12 cellular contexts compared by ENCODE assay signal in the genomic region with DNA sequence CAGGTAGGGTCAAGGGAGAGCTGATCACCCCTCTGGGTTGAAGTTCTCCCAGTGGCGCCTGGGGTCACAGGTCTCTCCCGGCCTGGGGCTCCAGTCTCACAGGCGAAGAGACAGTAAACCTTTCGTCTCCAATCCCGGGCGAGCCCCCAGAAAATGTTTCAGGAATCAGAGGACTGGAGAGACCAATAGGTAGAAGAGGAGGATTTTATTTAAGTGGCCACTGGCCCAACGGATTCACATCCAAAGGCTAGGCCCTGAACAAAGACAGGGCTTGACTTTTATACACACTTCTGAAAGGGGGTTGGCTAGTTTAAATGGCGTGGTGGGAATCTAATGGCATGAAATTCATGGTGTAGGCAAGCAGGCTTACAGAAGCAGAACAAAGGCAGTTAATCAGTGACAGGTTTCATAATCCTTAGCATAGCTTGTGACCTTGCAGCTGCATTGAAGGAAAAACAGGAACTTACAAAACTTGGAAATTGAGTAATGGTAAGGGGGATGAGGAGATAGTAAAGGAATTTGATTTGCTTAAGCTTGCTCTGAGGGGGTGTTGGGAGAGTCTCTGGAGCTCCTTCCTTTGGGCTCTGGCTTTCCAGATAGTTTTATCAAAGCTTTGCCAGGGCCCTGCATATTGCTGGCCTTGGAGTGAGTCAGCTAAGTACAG.
A peak's percentile ranks its signal among the peaks of the same experiment; 100 is the strongest.
DNase-seq lines count a peak whose midpoint lies in the region; ATAC-seq and TF ChIP-seq lines count a peak whose summit lies in the region.
"Had no signal": no experiment of that assay in that cellular context is flagged by ENCODE, and none has a peak within 500 bp of the region (broad histone marks: within the 10 kb centered on the region; RNA-seq: fewer than 3 reads in every experiment).

No MANE protein-coding gene starts in this region.

- DNase-seq in GM12865 (ENCODE audit: low read depth) (peak; percentile 2), NOMO-1 treated with DMSO at 0.1 percent for 48 hours (lab: John Stamatoyannopoulos, UW; ENCODE audit: unreplicated experiment) (peak; percentile 74), endodermal cell (peak; percentile 65), neural crest cell (ENCODE audit: low read depth, low spot score) (no peak), islet precursor cell (no peak), NCI-H82 treated with DMSO at 0.1 percent for 48 hours (lab: John Stamatoyannopoulos, UW; ENCODE audit: unreplicated experiment) (no peak)
- DNase-seq: activated CD8-positive, alpha-beta T cell treated with anti-CD3 and anti-CD28 coated beads, Interleukin-2, amount 10 ng/mL, durations not matched to agents 7 days and 5 days; PC-3 had no signal

- H3K4me1 Mint-ChIP-seq in endodermal cell (no peaks in the 10 kb centered on the region), neural crest cell (no peaks in the 10 kb centered on the region)

- H3K36me3 Mint-ChIP-seq in endodermal cell (ENCODE audit: low read depth) = peaks cover 92% of the 10 kb centered on the region
- H3K36me3 Mint-ChIP-seq in neural crest cell (ENCODE audit: low read depth) = peaks cover 71% of the 10 kb centered on the region

- WGBS in endodermal cell (ENCODE audit: insufficient coverage in 1 of 2, insufficient read length in 1 of 2), 2 experiments = 95 to 100% methylated on average over 8 of the region's 8 CpGs

- peaks cover 80% of the 10 kb centered on the region for H3K9me3 ChIP-seq in endodermal cell (ENCODE audit: control insufficient read depth, low read length)

- H3K27me3 ChIP-seq in endodermal cell (ENCODE audit: control insufficient read depth, insufficient read depth, low read length, poor library complexity, severe bottlenecking) = no peaks in the 10 kb centered on the region
- H3K27me3 ChIP-seq: tibial nerve had no signal

- H3K4me1 ChIP-seq in endodermal cell (ENCODE audit: control insufficient read depth, insufficient read depth, low read length) = no peaks in the 10 kb centered on the region
- H3K4me1 ChIP-seq: tibial nerve had no signal

- H3K27ac ChIP-seq in endodermal cell (ENCODE audit: low read depth, low read length) = no peak overlapping the region
- H3K27ac ChIP-seq: coronary artery, tibial nerve had no signal

- H3K4me3 Mint-ChIP-seq in endodermal cell (no peak overlapping the region), neural crest cell (no peak overlapping the region)
- H3K4me3 Mint-ChIP-seq: activated CD8-positive, alpha-beta T cell treated with anti-CD3 and anti-CD28 coated beads, Interleukin-2, amount 10 ng/mL, durations not matched to agents 7 days and 5 days had no signal

- H3K36me3 ChIP-seq in endodermal cell (ENCODE audit: control insufficient read depth, insufficient read depth, low read length) = peaks cover 90% of the 10 kb centered on the region

- no peak overlapping the region for H3K4me3 ChIP-seq in GM12865 (ENCODE audit: low read depth, low read length)
- H3K4me3 ChIP-seq in endodermal cell (ENCODE audit: low read length) = peak overlapping the region; percentile 60
- H3K4me3 ChIP-seq: coronary artery, lung, tibial nerve had no signal

- H3K9me3 Mint-ChIP-seq in endodermal cell (peaks cover 58% of the 10 kb centered on the region), neural crest cell (peaks cover 19% of the 10 kb centered on the region)

- H3K27me3 Mint-ChIP-seq in endodermal cell (ENCODE audit: insufficient read depth) = no peaks in the 10 kb centered on the region
- no peaks in the 10 kb centered on the region for H3K27me3 Mint-ChIP-seq in neural crest cell (ENCODE audit: low read depth)

- H3K27ac Mint-ChIP-seq in endodermal cell (no peak overlapping the region), neural crest cell (ENCODE audit: unreplicated experiment) (peak overlapping the region; percentile 55)
- H3K27ac Mint-ChIP-seq: activated CD8-positive, alpha-beta T cell treated with anti-CD3 and anti-CD28 coated beads, Interleukin-2, amount 10 ng/mL, durations not matched to agents 7 days and 5 days had no signal

- TF ChIP-seq CTCF in GM12865 (IDR thresholded peaks at IDR 0.05; ENCODE audit: insufficient read depth, low read depth, low read length, missing control alignments) = no peak
- no peak for TF ChIP-seq CTCF in endodermal cell (conservative IDR thresholded peaks at IDR 0.05)
- no peak for TF ChIP-seq CTCF in neural crest cell (conservative IDR thresholded peaks at IDR 0.05)

- H3K9ac ChIP-seq in endodermal cell (ENCODE audit: extremely low read depth, low read length, poor library complexity, severe bottlenecking) = no peak overlapping the region

- no peak for ATAC-seq in GM19463 (IDR thresholded peaks at IDR 0.05; ENCODE audit: unreplicated experiment)
- ATAC-seq: activated CD8-positive, alpha-beta T cell treated with anti-CD3 and anti-CD28 coated beads, Interleukin-2, amount 10 ng/mL, durations not matched to agents 7 days and 5 days; PC-3 had no signal

Comparison
In these comparisons a context has a peak if more than half of its experiments do, and no peak if none do; other contexts are left out.
1. DNase-seq: peak in GM12865 (single experiment), NOMO-1 treated with DMSO at 0.1 percent for 48 hours (single experiment) and endodermal cell (single experiment); none in neural crest cell (single experiment), islet precursor cell (single experiment) and NCI-H82 treated with DMSO at 0.1 percent for 48 hours (single experiment).